8 cellular contexts compared by ENCODE assay signal in the genomic region with DNA sequence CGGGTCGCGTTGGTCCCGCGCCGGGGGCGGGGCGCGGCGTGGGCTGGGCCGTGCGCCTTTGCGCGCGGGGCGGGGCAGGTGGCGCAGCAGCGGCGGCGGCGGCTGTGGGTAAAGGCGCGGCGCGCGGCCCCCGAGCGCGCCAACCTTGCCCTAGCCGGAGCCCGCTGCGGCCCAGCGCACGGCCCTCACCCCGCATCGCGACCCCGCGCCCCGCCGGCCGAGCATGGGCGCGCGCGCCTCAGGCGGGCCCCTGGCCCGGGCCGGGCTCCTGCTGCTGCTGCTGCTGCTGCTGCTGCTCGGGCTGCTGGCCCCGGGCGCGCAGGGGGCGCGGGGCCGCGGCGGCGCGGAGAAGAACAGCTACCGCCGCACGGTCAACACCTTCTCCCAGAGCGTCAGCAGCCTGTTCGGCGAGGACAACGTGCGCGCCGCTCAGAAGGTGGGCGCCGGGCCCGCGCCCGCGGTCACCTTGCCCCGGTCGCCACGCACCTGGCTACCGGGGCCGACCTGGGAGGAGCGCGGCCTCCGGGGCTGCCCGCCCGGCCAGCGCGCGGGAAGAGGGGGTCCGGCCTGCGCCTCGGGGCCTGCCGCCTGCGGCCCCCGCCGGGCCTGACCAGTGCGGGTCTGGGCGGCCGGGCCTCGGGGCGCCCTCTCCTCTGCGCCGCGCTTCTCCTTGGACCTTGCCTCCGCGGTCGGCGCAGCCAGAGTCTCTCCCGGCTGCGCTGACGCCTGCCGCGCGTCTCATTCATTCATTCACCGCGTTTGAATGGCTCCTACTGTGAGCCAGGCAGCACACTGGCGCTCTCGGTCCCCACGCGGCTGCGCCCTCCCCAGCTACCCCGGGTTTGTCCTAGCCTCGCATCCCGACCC. TPM values are rescaled to one million over a fixed set of nuclear protein-coding genes. Genes with fewer than 3 reads are reported as not detected.
A peak's percentile ranks its signal among the peaks of the same experiment; 100 is the strongest.
DNase-seq lines count a peak whose midpoint lies in the region; ATAC-seq, FAIRE-seq and TF ChIP-seq lines count a peak whose summit lies in the region.

A gene with protein sequence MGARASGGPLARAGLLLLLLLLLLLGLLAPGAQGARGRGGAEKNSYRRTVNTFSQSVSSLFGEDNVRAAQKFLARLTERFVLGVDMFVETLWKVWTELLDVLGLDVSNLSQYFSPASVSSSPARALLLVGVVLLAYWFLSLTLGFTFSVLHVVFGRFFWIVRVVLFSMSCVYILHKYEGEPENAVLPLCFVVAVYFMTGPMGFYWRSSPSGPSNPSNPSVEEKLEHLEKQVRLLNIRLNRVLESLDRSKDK (plus strand): TSS at position 78 of the 867 bp plus-strand sequence. CDS start 146 bp downstream, at position 224.

- peaks cover 2 to 8% of the 10 kb centered on the region in 2 donors for H3K36me3 Mint-ChIP-seq in activated T-cell treated with anti-CD3 and anti-CD28 coated beads, Interleukin-2, amount 50 U/mL, for 72 hours (ENCODE audit: insufficient read depth in 2 of 2)

- TF ChIP-seq EP300 in neural cell (conservative IDR thresholded peaks at IDR 0.05; ENCODE audit: poor library complexity, severe bottlenecking) = no peak

- POLR2A ChIA-PET in OCI-LY7 (lab: Charles Lee) = interaction anchor here (0.6 to 1.9 kb wide), 13 partner anchors 8 to 285 kb away, joined by 3 to 11 read pairs (median 4); a partner anchor contains a TSS

- no peaks in the 10 kb centered on the region for H3K9me2 ChIP-seq in OCI-LY7 (ENCODE audit: insufficient read depth, low read length)
- no peaks in the 10 kb centered on the region for H3K9me2 ChIP-seq in neural cell (ENCODE audit: insufficient read depth, low read length)

- H3K9ac ChIP-seq in neural cell (ENCODE audit: low read length) = peak within 1 kb of the TSS; percentile 61
- peak within 1 kb of the TSS; percentile 53 to 58 for H3K9ac ChIP-seq in stomach smooth muscle (ENCODE audit: low read length in 2 of 2)

- H3K4me3 Mint-ChIP-seq in activated T-cell treated with anti-CD3 and anti-CD28 coated beads, Interleukin-2, amount 50 U/mL, for 72 hours = peak within 1 kb of the TSS; percentile 95 to 96

- H3K9me3 Mint-ChIP-seq in activated T-cell treated with anti-CD3 and anti-CD28 coated beads, Interleukin-2, amount 50 U/mL, for 72 hours = no peaks in the 10 kb centered on the region

- peak within 1 kb of the TSS; percentile 98 for H3K4me2 ChIP-seq in OCI-LY7 (ENCODE audit: low read length)
- peak within 1 kb of the TSS; percentile 93 for H3K4me2 ChIP-seq in neural cell (ENCODE audit: low read length)

- H3K27me3 Mint-ChIP-seq in activated T-cell treated with anti-CD3 and anti-CD28 coated beads, Interleukin-2, amount 50 U/mL, for 72 hours (ENCODE audit: low read depth) = no peaks in the 10 kb centered on the region

- DNase-seq in CD1c-positive myeloid dendritic cell (ENCODE audit: extremely low spot score) (peak; percentile 71), GM19239 (ENCODE audit: insufficient read length, low spot score) (peak; percentile 55), OCI-LY7 (ENCODE audit: low spot score) (peak; percentile 86), fibroblast of pulmonary artery (ENCODE audit: low read depth) (peak; percentile 33)
- peak; percentile 85 to 89 for DNase-seq in activated T-cell treated with anti-CD3 and anti-CD28 coated beads, Interleukin-2, amount 50 U/mL, for 72 hours

- H3K27me3 ChIP-seq in neural cell (ENCODE audit: insufficient read depth, low read depth, low read length) (no peaks in the 10 kb centered on the region), stomach smooth muscle (ENCODE audit: control insufficient read depth in 1 of 2, insufficient read depth in 2 of 2, low read length in 2 of 2) (peaks cover 0 to 4% of the 10 kb centered on the region in 2 donors)

- ATAC-seq in HG03442 (IDR thresholded peaks at IDR 0.05; ENCODE audit: unreplicated experiment) = peak; percentile 38
- peak; percentile 81 to 84 for ATAC-seq in activated T-cell treated with anti-CD3 and anti-CD28 coated beads, Interleukin-2, amount 50 U/mL, for 72 hours (replicated peaks in 1 of 2)

- peaks cover 45% of the 10 kb centered on the region for H3K36me3 ChIP-seq in OCI-LY7 (ENCODE audit: insufficient read depth, low read length)
- no peaks in the 10 kb centered on the region for H3K36me3 ChIP-seq in neural cell (ENCODE audit: insufficient read depth, low read length)
- no peaks in the 10 kb centered on the region for H3K36me3 ChIP-seq in stomach smooth muscle (ENCODE audit: control insufficient read depth in 2 of 2, insufficient read depth in 2 of 2, low read length in 2 of 2)

- H2AFZ ChIP-seq in OCI-LY7 (ENCODE audit: low read length) = peak within 1 kb of the TSS; percentile 95
- H2AFZ ChIP-seq in neural cell (ENCODE audit: low read depth, low read length) = no peak within 1 kb of the TSS

- no peaks in the 10 kb centered on the region for H3F3A ChIP-seq in neural cell (ENCODE audit: insufficient read depth, low read length, poor library complexity, severe bottlenecking)

- H3K79me2 ChIP-seq in OCI-LY7 (ENCODE audit: insufficient read depth, low read depth, low read length) (peaks cover 53% of the 10 kb centered on the region), neural cell (replicated peaks; ENCODE audit: insufficient read depth, low read length) (peaks cover 3% of the 10 kb centered on the region)

- H4K20me1 ChIP-seq in OCI-LY7 (ENCODE audit: insufficient read depth, low read length) = peaks cover 10% of the 10 kb centered on the region; the same call in 1 of the 2 replicates
- H4K20me1 ChIP-seq in neural cell (ENCODE audit: insufficient read depth) = no peaks in the 10 kb centered on the region

- FAIRE-seq in GM19239 (lab: Jason Lieb, UNC) = no peak

- H3K27ac ChIP-seq in OCI-LY7 (ENCODE audit: low read depth, low read length, poor library complexity, severe bottlenecking) (peak within 1 kb of the TSS; percentile 96), neural cell (ENCODE audit: low read length) (peak within 1 kb of the TSS; percentile 1), stomach smooth muscle (ENCODE audit: low read length) (no peak within 1 kb of the TSS)

- intact Hi-C loops in OCI-LY7 (cut with micrococcal nuclease; ENCODE audit: unreplicated experiment) = loop anchor here (2.0 kb wide), 3 partner anchors 55 to 155 kb away; no protein-coding TSS in a partner anchor

- H3K4me3 ChIP-seq in OCI-LY7 (ENCODE audit: low read depth, low read length, poor library complexity, severe bottlenecking) (peak within 1 kb of the TSS; percentile 87), fibroblast of pulmonary artery (replicated peaks; ENCODE audit: low read depth, low read length) (peak within 1 kb of the TSS; percentile 58), neural cell (ENCODE audit: low read length) (peak within 1 kb of the TSS; percentile 76), stomach smooth muscle (ENCODE audit: low read length in 2 of 2) (peak within 1 kb of the TSS; percentile 73 to 77)

- peaks cover 25% of the 10 kb centered on the region for H3K4me1 Mint-ChIP-seq in activated T-cell treated with anti-CD3 and anti-CD28 coated beads, Interleukin-2, amount 50 U/mL, for 72 hours (ENCODE audit: low read depth)

- peak; percentile 25 for TF ChIP-seq RAD21 in neural cell (conservative IDR thresholded peaks at IDR 0.05)

- CTCF ChIA-PET in OCI-LY7 (lab: Charles Lee; ENCODE audit: unreplicated experiment) = no interaction called here

- H3K27ac Mint-ChIP-seq in activated T-cell treated with anti-CD3 and anti-CD28 coated beads, Interleukin-2, amount 50 U/mL, for 72 hours = peak within 1 kb of the TSS; percentile 74

- H3K9me3 ChIP-seq in OCI-LY7 (ENCODE audit: low read length) (peaks cover 8% of the 10 kb centered on the region; the same call in 1 of the 2 replicates), neural cell (ENCODE audit: low read length) (no peaks in the 10 kb centered on the region), stomach smooth muscle (ENCODE audit: control insufficient read depth in 2 of 2, low read length in 2 of 2) (no peaks in the 10 kb centered on the region)

- TF ChIP-seq CTCF in OCI-LY7 (conservative IDR thresholded peaks at IDR 0.05; ENCODE audit: low read length) (no peak), fibroblast of pulmonary artery (IDR thresholded peaks at IDR 0.05; ENCODE audit: low read length, missing control alignments) (no peak), neural cell (IDR thresholded peaks at IDR 0.05; ENCODE audit: poor library complexity, severe bottlenecking) (peak; percentile 22)

- peaks cover 46% of the 10 kb centered on the region for H3K4me1 ChIP-seq in OCI-LY7 (ENCODE audit: insufficient read depth, low read length, poor library complexity, severe bottlenecking)
- peaks cover 16% of the 10 kb centered on the region for H3K4me1 ChIP-seq in stomach smooth muscle (ENCODE audit: control insufficient read depth, insufficient read depth, low read length)

- no TSS peak for BruUV-seq in OCI-LY7 (replicated peaks; lab: Mats Ljungman, UMichigan)

TF ChIP-seq in neural cell, 6 proteins besides CTCF, POLR2A, EP300 and RAD21 (continues in another document):
- TF ChIP-seq, protein P1, sequence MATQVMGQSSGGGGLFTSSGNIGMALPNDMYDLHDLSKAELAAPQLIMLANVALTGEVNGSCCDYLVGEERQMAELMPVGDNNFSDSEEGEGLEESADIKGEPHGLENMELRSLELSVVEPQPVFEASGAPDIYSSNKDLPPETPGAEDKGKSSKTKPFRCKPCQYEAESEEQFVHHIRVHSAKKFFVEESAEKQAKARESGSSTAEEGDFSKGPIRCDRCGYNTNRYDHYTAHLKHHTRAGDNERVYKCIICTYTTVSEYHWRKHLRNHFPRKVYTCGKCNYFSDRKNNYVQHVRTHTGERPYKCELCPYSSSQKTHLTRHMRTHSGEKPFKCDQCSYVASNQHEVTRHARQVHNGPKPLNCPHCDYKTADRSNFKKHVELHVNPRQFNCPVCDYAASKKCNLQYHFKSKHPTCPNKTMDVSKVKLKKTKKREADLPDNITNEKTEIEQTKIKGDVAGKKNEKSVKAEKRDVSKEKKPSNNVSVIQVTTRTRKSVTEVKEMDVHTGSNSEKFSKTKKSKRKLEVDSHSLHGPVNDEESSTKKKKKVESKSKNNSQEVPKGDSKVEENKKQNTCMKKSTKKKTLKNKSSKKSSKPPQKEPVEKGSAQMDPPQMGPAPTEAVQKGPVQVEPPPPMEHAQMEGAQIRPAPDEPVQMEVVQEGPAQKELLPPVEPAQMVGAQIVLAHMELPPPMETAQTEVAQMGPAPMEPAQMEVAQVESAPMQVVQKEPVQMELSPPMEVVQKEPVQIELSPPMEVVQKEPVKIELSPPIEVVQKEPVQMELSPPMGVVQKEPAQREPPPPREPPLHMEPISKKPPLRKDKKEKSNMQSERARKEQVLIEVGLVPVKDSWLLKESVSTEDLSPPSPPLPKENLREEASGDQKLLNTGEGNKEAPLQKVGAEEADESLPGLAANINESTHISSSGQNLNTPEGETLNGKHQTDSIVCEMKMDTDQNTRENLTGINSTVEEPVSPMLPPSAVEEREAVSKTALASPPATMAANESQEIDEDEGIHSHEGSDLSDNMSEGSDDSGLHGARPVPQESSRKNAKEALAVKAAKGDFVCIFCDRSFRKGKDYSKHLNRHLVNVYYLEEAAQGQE (IDR thresholded peaks at IDR 0.05; ENCODE audit: borderline replicate concordance) = no peak
- TF ChIP-seq SMC3 (conservative IDR thresholded peaks at IDR 0.05; ENCODE audit: poor library complexity) = peak; percentile 20

RNA-seq across cellular contexts. Expression of the gene that starts here (rescaled TPM):
- total RNA-seq in OCI-LY7 (2014; rRNA removed; shearing (Covaris generic)) = 62.6 and 73.4 TPM in 2 replicates
- 118 and 120 TPM in 2 replicates for total RNA-seq in OCI-LY7 (2022)
- 10 to 100 TPM; 16.7 to 23.0 TPM for total RNA-seq in activated T-cell treated with anti-CD3 and anti-CD28 coated beads, Interleukin-2, amount 50 U/mL, for 72 hours
- 10.1 and 11.0 TPM in 2 replicates for polyA plus RNA-seq in neural cell
- 21.9 and 24.1 TPM in 2 replicates for polyA minus RNA-seq in neural cell

Comparison
In these comparisons a context has a peak if more than half of its experiments do, and no peak if none do; other contexts are left out.
1. DNase-seq: peak in every context shown above with its lines; median percentile 87 in activated T-cell treated with anti-CD3 and anti-CD28 coated beads, Interleukin-2, amount 50 U/mL, for 72 hours; 86 in OCI-LY7; 71 in CD1c-positive myeloid dendritic cell; 55 in GM19239; 33 in fibroblast of pulmonary artery.